Comparison of ENCODE assay signal across 11 cellular contexts in the genomic region with DNA sequence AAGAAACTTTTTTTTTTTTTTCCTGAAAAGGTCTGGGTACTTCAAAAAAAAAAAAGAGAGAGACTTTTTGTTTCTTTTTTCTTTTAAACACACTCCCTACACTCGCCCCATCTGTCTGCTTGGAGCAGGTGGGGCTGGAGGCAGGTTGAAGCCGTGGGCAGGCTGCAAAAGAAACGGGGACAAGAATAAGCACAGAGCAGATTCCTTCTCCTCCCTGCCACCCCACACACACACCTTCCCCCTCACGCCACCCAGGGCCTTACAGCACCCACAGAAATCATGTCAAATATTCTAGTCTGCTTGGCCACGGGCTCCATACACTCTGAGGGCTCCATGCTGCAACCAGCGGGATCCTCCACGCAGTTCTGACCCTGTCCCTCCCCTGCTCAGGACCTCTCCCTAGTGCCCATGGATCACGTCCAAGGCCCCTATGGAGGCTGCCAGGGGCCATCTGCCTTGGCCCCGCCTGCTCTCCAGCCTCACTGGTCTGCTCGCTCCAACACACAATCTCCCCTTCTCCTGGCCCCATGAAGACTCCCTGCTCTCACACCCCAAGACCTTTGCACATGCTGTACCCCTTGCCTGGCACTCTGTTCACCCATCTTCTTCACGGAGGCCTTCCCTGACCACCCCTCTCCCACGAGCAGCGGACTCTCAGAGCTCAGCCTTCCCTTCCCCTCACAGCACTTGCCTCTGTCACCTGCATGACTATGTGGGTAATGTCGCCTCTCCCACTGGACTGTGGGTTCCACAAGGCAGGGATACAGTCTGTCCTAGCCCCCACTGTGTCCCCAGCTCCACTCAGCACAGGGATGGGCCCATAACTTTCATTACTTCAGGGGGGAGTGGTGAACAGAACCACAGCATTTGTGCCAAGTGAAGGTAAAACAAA. TPM values are rescaled to one million over a fixed set of nuclear protein-coding genes. Genes with fewer than 3 reads are reported as not detected.
A peak's percentile ranks its signal among the peaks of the same experiment; 100 is the strongest.
DNase-seq lines count a peak whose midpoint lies in the region; ATAC-seq and TF ChIP-seq lines count a peak whose summit lies in the region.
"Had no signal": no experiment of that assay in that cellular context is flagged by ENCODE, and none has a peak within 500 bp of the region (broad histone marks: within the 10 kb centered on the region; RNA-seq: fewer than 3 reads in every experiment).

No MANE protein-coding gene starts in this region.

- H3K27me3 ChIP-seq in left ventricle myocardium inferior (ENCODE audit: low read depth) (no peaks in the 10 kb centered on the region), skeletal muscle tissue (ENCODE audit: control insufficient read depth in 3 of 3, insufficient read depth in 3 of 3, low read length in 3 of 3) (no peaks in the 10 kb centered on the region)
- H3K27me3 ChIP-seq: suprapubic skin had no signal

- H3K9me3 ChIP-seq in left ventricle myocardium inferior (replicated peaks) (no peaks in the 10 kb centered on the region), skeletal muscle tissue (ENCODE audit: control insufficient read depth in 3 of 3, low read length in 3 of 3) (no peaks in the 10 kb centered on the region)
- H3K9me3 ChIP-seq: suprapubic skin had no signal

- H3K4me1 ChIP-seq in left ventricle myocardium inferior (peaks cover 94% of the 10 kb centered on the region), skeletal muscle tissue (ENCODE audit: control insufficient read depth in 3 of 3, insufficient read depth in 3 of 3, low read length in 3 of 3) (peaks cover 44 to 60% (median 52%) of the 10 kb centered on the region in 3 donors)

- H3K27ac ChIP-seq in left ventricle myocardium inferior (replicated peaks) (peak overlapping the region; percentile 63), skeletal muscle tissue (ENCODE audit: low read depth, low read length) (peak overlapping the region; percentile 30)
- H3K27ac ChIP-seq: suprapubic skin had no signal

- peaks cover 45% of the 10 kb centered on the region for H3K4me1 Mint-ChIP-seq in activated CD8-positive, alpha-beta memory T cell treated with anti-CD3 and anti-CD28 coated beads, Interleukin-2, amount 10 ng/mL, durations not matched to agents 7 days and 5 days
- H3K4me1 Mint-ChIP-seq in WTC11 = peaks cover 26% of the 10 kb centered on the region

- intact Hi-C loops in left ventricle myocardium inferior (cut with micrococcal nuclease) = no loop called here

- no peak for ATAC-seq in activated CD8-positive, alpha-beta memory T cell treated with anti-CD3 and anti-CD28 coated beads, Interleukin-2, amount 10 ng/mL, durations not matched to agents 7 days and 5 days
- ATAC-seq in WTC11 = no peak
- ATAC-seq in GM18517 (IDR thresholded peaks at IDR 0.05; ENCODE audit: unreplicated experiment) = no peak

- no peaks in the 10 kb centered on the region for H3K9me3 Mint-ChIP-seq in activated CD8-positive, alpha-beta memory T cell treated with anti-CD3 and anti-CD28 coated beads, Interleukin-2, amount 10 ng/mL, durations not matched to agents 7 days and 5 days (ENCODE audit: low read depth)
- H3K9me3 Mint-ChIP-seq in WTC11 = no peaks in the 10 kb centered on the region

- H3K4me3 ChIP-seq in left ventricle myocardium inferior (peak overlapping the region; percentile 34), skeletal muscle tissue (ENCODE audit: low read length in 3 of 3) (peak overlapping the region in 1 of 3 donors; percentile 58)
- H3K4me3 ChIP-seq: suprapubic skin had no signal

- CTCF ChIA-PET in activated CD8-positive, alpha-beta memory T cell treated with anti-CD3 and anti-CD28 coated beads, Interleukin-2, amount 10 ng/mL, durations not matched to agents 7 days and 5 days (lab: Charles Lee) = interaction anchor here (0.6 to 1.3 kb wide), 2 partner anchors 10 to 130 kb away, joined by 4 read pairs; no protein-coding TSS in a partner anchor
- CTCF ChIA-PET in WTC11 (lab: Charles Lee) = interaction anchor here (0.6 to 1.5 kb wide), 4 partner anchors 32 to 108 kb away, joined by 3 to 4 read pairs (median 3); a partner anchor contains a TSS

- H3K36me3 Mint-ChIP-seq in activated CD8-positive, alpha-beta memory T cell treated with anti-CD3 and anti-CD28 coated beads, Interleukin-2, amount 10 ng/mL, durations not matched to agents 7 days and 5 days = peaks cover 6% of the 10 kb centered on the region
- H3K36me3 Mint-ChIP-seq in WTC11 = no peaks in the 10 kb centered on the region

- peak overlapping the region; percentile 44 to 73 (median 58) for H3K9ac ChIP-seq in skeletal muscle tissue (ENCODE audit: low read depth in 1 of 3, low read length in 3 of 3)

- DNase-seq in activated CD8-positive, alpha-beta memory T cell treated with anti-CD3 and anti-CD28 coated beads, Interleukin-2, amount 10 ng/mL, durations not matched to agents 7 days and 5 days = no peak
- no peak for DNase-seq in activated CD8-positive, alpha-beta memory T cell treated with anti-CD3 and anti-CD28 coated beads for 24 hours
- no peak for DNase-seq in WTC11 (ENCODE audit: low spot score)
- no peak for DNase-seq in left ventricle myocardium inferior
- no peak for DNase-seq in KG1 (lab: John Stamatoyannopoulos, UW)
- DNase-seq in T-helper 1 cell = no peak
- DNase-seq: kidney, NCI-H82 had no signal

- no peak overlapping the region for H3K4me3 Mint-ChIP-seq in activated CD8-positive, alpha-beta memory T cell treated with anti-CD3 and anti-CD28 coated beads, Interleukin-2, amount 10 ng/mL, durations not matched to agents 7 days and 5 days
- H3K4me3 Mint-ChIP-seq in WTC11 = no peak overlapping the region

- peaks cover 3% of the 10 kb centered on the region for H3K36me3 ChIP-seq in left ventricle myocardium inferior
- H3K36me3 ChIP-seq in skeletal muscle tissue (ENCODE audit: control insufficient read depth in 3 of 3, insufficient read depth in 3 of 3, low read length in 3 of 3) = peaks cover 5 to 16% (median 15%) of the 10 kb centered on the region in 3 donors

- POLR2A ChIA-PET in WTC11 (lab: Charles Lee) = interaction anchor here (1.4 kb wide), 1 partner anchor 11 kb away, joined by 5 read pairs; no protein-coding TSS in a partner anchor

- TF ChIP-seq CTCF in WTC11 (IDR thresholded peaks at IDR 0.05) (no peak), left ventricle myocardium inferior (IDR thresholded peaks at IDR 0.05; ENCODE audit: borderline replicate concordance) (no peak)

- H3K27me3 Mint-ChIP-seq in activated CD8-positive, alpha-beta memory T cell treated with anti-CD3 and anti-CD28 coated beads, Interleukin-2, amount 10 ng/mL, durations not matched to agents 7 days and 5 days = no peaks in the 10 kb centered on the region
- H3K27me3 Mint-ChIP-seq in WTC11 (ENCODE audit: low read depth) = no peaks in the 10 kb centered on the region

- peak overlapping the region; percentile 3 for H3K27ac Mint-ChIP-seq in activated CD8-positive, alpha-beta memory T cell treated with anti-CD3 and anti-CD28 coated beads, Interleukin-2, amount 10 ng/mL, durations not matched to agents 7 days and 5 days
- H3K27ac Mint-ChIP-seq in WTC11 = peak overlapping the region; percentile 50

TF ChIP-seq in WTC11, 78 proteins besides CTCF, POLR2A, EP300 and RAD21 (continues in another document):
- TF ChIP-seq NR1H2 (CRISPR knock-in tag; IDR thresholded peaks at IDR 0.05) (no peak), JAZF1 (CRISPR knock-in tag; IDR thresholded peaks at IDR 0.05) (no peak), ZNF232 (CRISPR knock-in tag; IDR thresholded peaks at IDR 0.05) (no peak), GRHL2 (CRISPR knock-in tag; IDR thresholded peaks at IDR 0.05; ENCODE audit: insufficient replicate concordance, severe bottlenecking) (no peak), ZBTB21 (CRISPR knock-in tag; IDR thresholded peaks at IDR 0.05; ENCODE audit: borderline replicate concordance) (no peak), MYBL2 (CRISPR knock-in tag; IDR thresholded peaks at IDR 0.05) (no peak), NR2C2 (CRISPR knock-in tag; IDR thresholded peaks at IDR 0.05) (no peak)
- TF ChIP-seq, protein P1, sequence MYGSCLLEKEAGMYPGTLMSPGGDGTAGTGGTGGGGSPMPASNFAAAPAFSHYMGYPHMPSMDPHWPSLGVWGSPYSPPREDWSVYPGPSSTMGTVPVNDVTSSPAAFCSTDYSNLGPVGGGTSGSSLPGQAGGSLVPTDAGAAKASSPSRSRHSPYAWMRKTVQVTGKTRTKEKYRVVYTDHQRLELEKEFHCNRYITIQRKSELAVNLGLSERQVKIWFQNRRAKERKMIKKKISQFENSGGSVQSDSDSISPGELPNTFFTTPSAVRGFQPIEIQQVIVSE (CRISPR knock-in tag; IDR thresholded peaks at IDR 0.05; ENCODE audit: borderline replicate concordance) = no peak
- TF ChIP-seq, protein P2, sequence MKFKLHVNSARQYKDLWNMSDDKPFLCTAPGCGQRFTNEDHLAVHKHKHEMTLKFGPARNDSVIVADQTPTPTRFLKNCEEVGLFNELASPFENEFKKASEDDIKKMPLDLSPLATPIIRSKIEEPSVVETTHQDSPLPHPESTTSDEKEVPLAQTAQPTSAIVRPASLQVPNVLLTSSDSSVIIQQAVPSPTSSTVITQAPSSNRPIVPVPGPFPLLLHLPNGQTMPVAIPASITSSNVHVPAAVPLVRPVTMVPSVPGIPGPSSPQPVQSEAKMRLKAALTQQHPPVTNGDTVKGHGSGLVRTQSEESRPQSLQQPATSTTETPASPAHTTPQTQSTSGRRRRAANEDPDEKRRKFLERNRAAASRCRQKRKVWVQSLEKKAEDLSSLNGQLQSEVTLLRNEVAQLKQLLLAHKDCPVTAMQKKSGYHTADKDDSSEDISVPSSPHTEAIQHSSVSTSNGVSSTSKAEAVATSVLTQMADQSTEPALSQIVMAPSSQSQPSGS (CRISPR knock-in tag; IDR thresholded peaks at IDR 0.05; ENCODE audit: borderline replicate concordance, low read depth) = no peak

RNA-seq across cellular contexts. Expression of a gene that starts 11.4 kb away (rescaled TPM):
- 100 to 1,000 TPM; 141 to 172 TPM for total RNA-seq in activated CD8-positive, alpha-beta memory T cell treated with anti-CD3 and anti-CD28 coated beads, Interleukin-2, amount 10 ng/mL, durations not matched to agents 7 days and 5 days
- total RNA-seq in WTC11 (2021) = 156 to 174 TPM (median 161 TPM) in 3 replicates
- total RNA-seq in left ventricle myocardium inferior = 107 TPM
- total RNA-seq in skeletal muscle tissue = 91.3 TPM

RNA-seq across cellular contexts. Expression of a gene that starts 47.2 kb away (rescaled TPM):
- total RNA-seq in activated CD8-positive, alpha-beta memory T cell treated with anti-CD3 and anti-CD28 coated beads, Interleukin-2, amount 10 ng/mL, durations not matched to agents 7 days and 5 days = under 1 TPM; 0.21 to 0.38 TPM
- total RNA-seq in WTC11 (2021) = 0.83 to 2.4 TPM (median 1.9 TPM) in 3 replicates
- 0.30 TPM for total RNA-seq in left ventricle myocardium inferior
- total RNA-seq in skeletal muscle tissue = not detected

RNA-seq across cellular contexts. Expression of a gene that starts 55.5 kb away (rescaled TPM):
- total RNA-seq in activated CD8-positive, alpha-beta memory T cell treated with anti-CD3 and anti-CD28 coated beads, Interleukin-2, amount 10 ng/mL, durations not matched to agents 7 days and 5 days = not detected
- total RNA-seq in WTC11 (2021) = 0.23 TPM in 1 of 3 replicates, not detected in the others
- not detected for total RNA-seq in left ventricle myocardium inferior
- total RNA-seq in skeletal muscle tissue = not detected
- total RNA-seq: kidney, suprapubic skin had no signal
